Comparison of ENCODE assay signal across 1 cellular context in genomic region chr6:124962617-124963415, GRCh38.
A peak's percentile ranks its signal among the peaks of the same experiment; 100 is the strongest.
TF ChIP-seq lines count a peak whose summit lies in the region.

No MANE protein-coding gene starts in this region.

TF ChIP-seq in K562, 482 proteins besides CTCF, POLR2A, EP300 and RAD21 (continued from another document and continues in another):
- TF ChIP-seq THRB (CRISPR knock-in tag; conservative IDR thresholded peaks at IDR 0.05) = no peak
- no peak for TF ChIP-seq CREBBP (IDR thresholded peaks at IDR 0.05; ENCODE audit: low read depth, low read length)
- TF ChIP-seq PTBP1 (IDR thresholded peaks at IDR 0.05; ENCODE audit: low read depth, low read length) = no peak
- no peak for TF ChIP-seq TCF7 (IDR thresholded peaks at IDR 0.05; ENCODE audit: borderline replicate concordance)
- no peak for TF ChIP-seq IRF1 (CRISPR knock-in tag; IDR thresholded peaks at IDR 0.05; ENCODE audit: borderline replicate concordance)
- TF ChIP-seq BRD9 (IDR thresholded peaks at IDR 0.05; ENCODE audit: low read depth, partially characterized antibody) = peak; percentile 54
- no peak for TF ChIP-seq THRA (IDR thresholded peaks at IDR 0.05)
- TF ChIP-seq SAP30 (IDR thresholded peaks at IDR 0.05; ENCODE audit: borderline replicate concordance, insufficient read depth, low read depth, low read length, poor library complexity, severe bottlenecking) = peak; percentile 19
- no peak for TF ChIP-seq TRIM25 (IDR thresholded peaks at IDR 0.05; ENCODE audit: borderline replicate concordance)
- TF ChIP-seq ZEB2 (IDR thresholded peaks at IDR 0.05) = peak; percentile 68; the same call in 1 of the 2 replicates
- peak in 1 of 2 experiments; percentile 20; a peak in 1 of 4 replicates for TF ChIP-seq TRIM24 (IDR thresholded peaks at IDR 0.05)
- peak; percentile 65; the same call in 1 of the 2 replicates for TF ChIP-seq CTBP1 (IDR thresholded peaks at IDR 0.05; ENCODE audit: borderline replicate concordance)
- no peak for TF ChIP-seq PTTG1 (tag; IDR thresholded peaks at IDR 0.05; ENCODE audit: low read depth)
- no peak for TF ChIP-seq ZNF436 (CRISPR knock-in tag; IDR thresholded peaks at IDR 0.05)
- no peak for TF ChIP-seq ZNF431 (CRISPR knock-in tag; IDR thresholded peaks at IDR 0.05)
- TF ChIP-seq NR3C1 (CRISPR knock-in tag; IDR thresholded peaks at IDR 0.05) = no peak
- TF ChIP-seq ZNF609 (CRISPR knock-in tag; IDR thresholded peaks at IDR 0.05; ENCODE audit: borderline replicate concordance) = 0 out of 2 replicates have a peak, but pooled peaks have one; percentile 25
- no peak for TF ChIP-seq ZNF740 (CRISPR knock-in tag; IDR thresholded peaks at IDR 0.05)
- no peak for TF ChIP-seq ZNF740 (tag; IDR thresholded peaks at IDR 0.05)
- TF ChIP-seq ZFX (CRISPR knock-in tag; IDR thresholded peaks at IDR 0.05) = peak; percentile 44
- peak in 1 of 2 experiments; percentile 67; a peak in 1 of 4 replicates for TF ChIP-seq HDAC1 (IDR thresholded peaks at IDR 0.05)
- no peak for TF ChIP-seq PPARD (CRISPR knock-in tag; IDR thresholded peaks at IDR 0.05)
- no peak for TF ChIP-seq HOMEZ (CRISPR knock-in tag; IDR thresholded peaks at IDR 0.05)
- TF ChIP-seq CBFA2T3 (IDR thresholded peaks at IDR 0.05) = no peak
- peak; percentile 50; the same call in 1 of the 2 replicates for TF ChIP-seq GABPB1 (CRISPR knock-in tag; IDR thresholded peaks at IDR 0.05)
- TF ChIP-seq RBFOX2 (IDR thresholded peaks at IDR 0.05; ENCODE audit: low read depth, low read length) = peak; percentile 74
- TF ChIP-seq MAFG (tag; conservative IDR thresholded peaks at IDR 0.05) = no peak
- no peak for TF ChIP-seq ZNF253 (CRISPR knock-in tag; conservative IDR thresholded peaks at IDR 0.05)
- no peak for TF ChIP-seq CGGBP1 (CRISPR knock-in tag; IDR thresholded peaks at IDR 0.05)
- no peak for TF ChIP-seq HLTF (IDR thresholded peaks at IDR 0.05)
- TF ChIP-seq TAF15 (IDR thresholded peaks at IDR 0.05; ENCODE audit: low read depth, low read length) = no peak
- no peak for TF ChIP-seq FOS (IDR thresholded peaks at IDR 0.05; ENCODE audit: extremely low read depth, insufficient read length)
- no peak for TF ChIP-seq ZBTB17 (CRISPR knock-in tag; IDR thresholded peaks at IDR 0.05)
- peak; percentile 37; the same call in 1 of the 2 replicates for TF ChIP-seq SP1 (CRISPR knock-in tag; IDR thresholded peaks at IDR 0.05)
- TF ChIP-seq ZNF785 (CRISPR knock-in tag; IDR thresholded peaks at IDR 0.05) = no peak
- peak in 1 of 2 experiments; percentile 39; a peak in 1 of 4 replicates for TF ChIP-seq KDM4B (IDR thresholded peaks at IDR 0.05; ENCODE audit: borderline replicate concordance in 2 of 2, low read depth in 1 of 2)
- peak; percentile 73 for TF ChIP-seq NCOA6 (IDR thresholded peaks at IDR 0.05)
- TF ChIP-seq ZBTB7A (IDR thresholded peaks at IDR 0.05; ENCODE audit: borderline replicate concordance, control insufficient read depth, low read depth, low read length) = peak; percentile 79; the same call in 1 of the 2 replicates
- peak; percentile 17; the same call in 1 of the 2 replicates for TF ChIP-seq ARID1B (IDR thresholded peaks at IDR 0.05)
- TF ChIP-seq EZH2 (IDR thresholded peaks at IDR 0.05; ENCODE audit: borderline replicate concordance, low read depth, low read length) = no peak
- no peak for TF ChIP-seq THAP12 (CRISPR knock-in tag; IDR thresholded peaks at IDR 0.05)
- TF ChIP-seq PRDM10 (IDR thresholded peaks at IDR 0.05; ENCODE audit: partially characterized antibody) = no peak
